8 cellular contexts compared by ENCODE assay signal in the genomic region with DNA sequence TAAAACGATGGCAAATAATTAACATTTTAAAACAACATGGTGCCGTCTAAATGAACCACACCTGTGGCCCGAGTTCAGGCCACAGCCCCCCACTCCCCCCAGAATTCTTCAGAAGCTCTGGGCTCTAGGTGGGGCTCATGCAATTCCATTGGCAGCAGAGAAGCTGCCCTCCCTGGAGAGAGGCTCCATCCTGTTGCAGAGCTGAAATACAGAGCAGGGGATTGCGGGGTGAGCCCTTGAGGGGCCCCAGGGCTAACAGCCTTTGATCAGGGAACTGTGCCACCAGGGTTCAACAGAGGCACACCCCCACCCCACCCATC.
DNase-seq lines count a peak whose midpoint lies in the region; ATAC-seq and TF ChIP-seq lines count a peak whose summit lies in the region.

No MANE protein-coding gene starts in this region.

- CTCF ChIA-PET in HEK293T (lab: Yijun Ruan, JAX): interaction anchor here (1.1 to 2.0 kb wide), 3 partner anchors 12 to 54 kb away, joined by 3 to 7 read pairs (median 7); no protein-coding TSS in a partner anchor

- peak overlapping the region; percentile 75 for H3K4me3 Mint-ChIP-seq in activated naive CD4-positive, alpha-beta T cell treated with anti-CD3 and anti-CD28 coated beads, Interleukin-2, amount 50 U/mL, for 24 hours
- H3K4me3 Mint-ChIP-seq in type B pancreatic cell: peak overlapping the region; percentile 83

- in situ Hi-C loops in GM13976 (cut with MboI; ENCODE audit: low sequenced_read_pairs, unreplicated experiment): no loop called here

- no peak for DNase-seq in activated naive CD4-positive, alpha-beta T cell treated with anti-CD3 and anti-CD28 coated beads, Interleukin-2, amount 50 U/mL, for 16 hours
- no peak for DNase-seq in ascending aorta (ENCODE audit: low spot score in 2 of 2)
- no peak for DNase-seq in mucosa of descending colon
- DNase-seq in type B pancreatic cell (ENCODE audit: extremely low spot score, unreplicated experiment): no peak
- DNase-seq in GM13976 (ENCODE audit: low spot score): no peak
- DNase-seq in HEK293T (ENCODE audit: extremely low spot score): no peak

- POLR2A ChIA-PET in HEK293T (lab: Yijun Ruan, JAX): interaction anchor here (1.1 to 1.6 kb wide), 3 partner anchors 15 to 67 kb away, joined by 3 to 5 read pairs (median 3); no protein-coding TSS in a partner anchor

- no peaks in the 10 kb centered on the region for H3K36me3 Mint-ChIP-seq in activated naive CD4-positive, alpha-beta T cell treated with anti-CD3 and anti-CD28 coated beads, Interleukin-2, amount 50 U/mL, for 24 hours
- no peaks in the 10 kb centered on the region for H3K36me3 Mint-ChIP-seq in type B pancreatic cell

- ATAC-seq in mucosa of descending colon (peak; percentile 15), HG03108 (IDR thresholded peaks at IDR 0.05; ENCODE audit: unreplicated experiment) (no peak)

- H3K27ac ChIP-seq in ascending aorta: peak overlapping the region; percentile 90 to 99

- H3K27me3 Mint-ChIP-seq in activated naive CD4-positive, alpha-beta T cell treated with anti-CD3 and anti-CD28 coated beads, Interleukin-2, amount 50 U/mL, for 24 hours: no peaks in the 10 kb centered on the region
- no peaks in the 10 kb centered on the region for H3K27me3 Mint-ChIP-seq in type B pancreatic cell

- H3K27me3 ChIP-seq in ascending aorta: no peaks in the 10 kb centered on the region

- H3K9me3 Mint-ChIP-seq in activated naive CD4-positive, alpha-beta T cell treated with anti-CD3 and anti-CD28 coated beads, Interleukin-2, amount 50 U/mL, for 24 hours: no peaks in the 10 kb centered on the region
- no peaks in the 10 kb centered on the region for H3K9me3 Mint-ChIP-seq in type B pancreatic cell

- H3K4me3 ChIP-seq in ascending aorta: peak overlapping the region in 1 of 2 donors; percentile 27
- no peak overlapping the region for H3K4me3 ChIP-seq in mucosa of descending colon

- H3K4me1 ChIP-seq in ascending aorta (peaks cover 21 to 71% of the 10 kb centered on the region in 2 donors), mucosa of descending colon (ENCODE audit: low read depth) (peaks cover 77% of the 10 kb centered on the region)

- no peak overlapping the region for H3K27ac Mint-ChIP-seq in activated naive CD4-positive, alpha-beta T cell treated with anti-CD3 and anti-CD28 coated beads, Interleukin-2, amount 50 U/mL, for 24 hours
- H3K27ac Mint-ChIP-seq in type B pancreatic cell: peak overlapping the region; percentile 71

- H3K9me3 ChIP-seq in ascending aorta (no peaks in the 10 kb centered on the region), mucosa of descending colon (no peaks in the 10 kb centered on the region)

- intact Hi-C loops in ascending aorta (cut with DNase I) (loop anchor here (2.0 kb wide), 1 partner anchor 22 kb away; no protein-coding TSS in a partner anchor), mucosa of descending colon (cut with DNase I, micrococcal nuclease) (no loop called here)

- TF ChIP-seq CTCF in ascending aorta (IDR thresholded peaks at IDR 0.05) (no peak), mucosa of descending colon (IDR thresholded peaks at IDR 0.05) (no peak), type B pancreatic cell (conservative IDR thresholded peaks at IDR 0.05) (no peak), GM13976 (IDR thresholded peaks at IDR 0.05; ENCODE audit: borderline replicate concordance, control extremely low read depth, extremely low read depth, insufficient read depth, missing control alignments) (no peak)

- H3K4me1 Mint-ChIP-seq in activated naive CD4-positive, alpha-beta T cell treated with anti-CD3 and anti-CD28 coated beads, Interleukin-2, amount 50 U/mL, for 24 hours: peaks cover 41% of the 10 kb centered on the region
- H3K4me1 Mint-ChIP-seq in type B pancreatic cell (ENCODE audit: unreplicated experiment): peaks cover 36% of the 10 kb centered on the region

- no peaks in the 10 kb centered on the region for H3K36me3 ChIP-seq in ascending aorta
- H3K36me3 ChIP-seq in mucosa of descending colon (ENCODE audit: low read depth): no peaks in the 10 kb centered on the region

TF ChIP-seq in HEK293T, 16 proteins besides CTCF, POLR2A, EP300 and RAD21:
- TF ChIP-seq SUZ12 (IDR thresholded peaks at IDR 0.05): no peak
- TF ChIP-seq ELF4 (IDR thresholded peaks at IDR 0.05): no peak
- TF ChIP-seq ZNF384 (IDR thresholded peaks at IDR 0.05): no peak
TF ChIP-seq in HEK293T: peak in this region for 0.
